In the genomic region with DNA sequence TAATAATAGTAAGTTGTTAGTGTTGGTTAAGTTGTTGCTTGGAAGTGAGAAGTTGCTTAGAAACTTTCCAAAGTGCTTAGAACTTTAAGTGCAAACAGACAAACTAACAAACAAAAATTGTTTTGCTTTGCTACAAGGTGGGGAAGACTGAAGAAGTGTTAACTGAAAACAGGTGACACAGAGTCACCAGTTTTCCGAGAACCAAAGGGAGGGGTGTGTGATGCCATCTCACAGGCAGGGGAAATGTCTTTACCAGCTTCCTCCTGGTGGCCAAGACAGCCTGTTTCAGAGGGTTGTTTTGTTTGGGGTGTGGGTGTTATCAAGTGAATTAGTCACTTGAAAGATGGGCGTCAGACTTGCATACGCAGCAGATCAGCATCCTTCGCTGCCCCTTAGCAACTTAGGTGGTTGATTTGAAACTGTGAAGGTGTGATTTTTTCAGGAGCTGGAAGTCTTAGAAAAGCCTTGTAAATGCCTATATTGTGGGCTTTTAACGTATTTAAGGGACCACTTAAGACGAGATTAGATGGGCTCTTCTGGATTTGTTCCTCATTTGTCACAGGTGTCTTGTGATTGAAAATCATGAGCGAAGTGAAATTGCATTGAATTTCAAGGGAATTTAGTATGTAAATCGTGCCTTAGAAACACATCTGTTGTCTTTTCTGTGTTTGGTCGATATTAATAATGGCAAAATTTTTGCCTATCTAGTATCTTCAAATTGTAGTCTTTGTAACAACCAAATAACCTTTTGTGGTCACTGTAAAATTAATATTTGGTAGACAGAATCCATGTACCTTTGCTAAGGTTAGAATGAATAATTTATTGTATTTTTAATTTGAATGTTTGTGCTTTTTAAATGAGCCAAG, we compare ENCODE assay signal across 1 cellular context.
TF ChIP-seq lines count a peak whose summit lies in the region.

No MANE protein-coding gene starts in this region.

TF ChIP-seq in endothelial cell of umbilical vein, 7 proteins besides CTCF, POLR2A, EP300 and RAD21:
- TF ChIP-seq POLR2AphosphoS5 (IDR thresholded peaks at IDR 0.05; ENCODE audit: insufficient read depth, low read depth, low read length) = peak; percentile 81
- peak; percentile 7 for TF ChIP-seq GATA2 (IDR thresholded peaks at IDR 0.05; ENCODE audit: insufficient read depth, insufficient read length, low read depth, low read length)
- no peak for TF ChIP-seq JUN (IDR thresholded peaks at IDR 0.05; ENCODE audit: borderline replicate concordance, insufficient read depth, insufficient read length, low read depth)
- TF ChIP-seq FOS (IDR thresholded peaks at IDR 0.05; ENCODE audit: borderline replicate concordance, insufficient read depth, low read length) = no peak
- TF ChIP-seq MAX (IDR thresholded peaks at IDR 0.05; ENCODE audit: insufficient read depth, insufficient read length) = no peak
- TF ChIP-seq EZH2 (IDR thresholded peaks at IDR 0.05; ENCODE audit: borderline replicate concordance, low read depth, low read length, severe bottlenecking) = no peak
- TF ChIP-seq MYC (IDR thresholded peaks at IDR 0.05; ENCODE audit: low read depth, low read length) = no peak
